15 cellular contexts compared by ENCODE assay signal in genomic region chr6:24927985-24928735, GRCh38. TPM values are rescaled to one million over a fixed set of nuclear protein-coding genes. Genes with fewer than 3 reads are reported as not detected.
DNase-seq lines count a peak whose midpoint lies in the region; ATAC-seq and TF ChIP-seq lines count a peak whose summit lies in the region.
"Had no signal": no experiment of that assay in that cellular context is flagged by ENCODE, and none has a peak within 500 bp of the region (broad histone marks: within the 10 kb centered on the region; RNA-seq: fewer than 3 reads in every experiment).

No MANE protein-coding gene starts in this region.

- H3K27ac Mint-ChIP-seq in activated T-cell treated with anti-CD3 and anti-CD28 coated beads, Interleukin-2, amount 50 U/mL, for 72 hours = peak overlapping the region; percentile 83

- peak; percentile 30 to 31 for ATAC-seq in activated T-cell treated with anti-CD3 and anti-CD28 coated beads, Interleukin-2, amount 50 U/mL, for 72 hours (replicated peaks in 1 of 2)
- peak; percentile 24 for ATAC-seq in stimulated activated naive CD8-positive, alpha-beta T cell treated with anti-CD3 and anti-CD28 coated beads, Interleukin-15, Interleukin-2, amounts not matched to agents 100 U/mL and 50 U/mL, for 24 hours
- ATAC-seq in HG03571 (IDR thresholded peaks at IDR 0.05; ENCODE audit: unreplicated experiment) = no peak
- ATAC-seq: HCT116, lower lobe of right lung, psoas muscle had no signal

- H3K4me1 ChIP-seq in effector memory CD4-positive, alpha-beta T cell (ENCODE audit: control insufficient read depth, insufficient read depth, low read length, poor library complexity, severe bottlenecking) = peaks cover 68% of the 10 kb centered on the region

- peak overlapping the region; percentile 88 for H3K4me2 ChIP-seq in SU-DHL-6 (ENCODE audit: low read depth, low read length, poor library complexity, severe bottlenecking)

- H3K27me3 ChIP-seq in SU-DHL-6 (ENCODE audit: low read length) = no peaks in the 10 kb centered on the region
- H3K27me3 ChIP-seq in effector memory CD4-positive, alpha-beta T cell (replicated peaks; ENCODE audit: control insufficient read depth, insufficient read depth, low read length, poor library complexity, severe bottlenecking) = no peaks in the 10 kb centered on the region

- H3K9me3 ChIP-seq in SU-DHL-6 (ENCODE audit: insufficient read depth, low read length) = no peaks in the 10 kb centered on the region
- no peaks in the 10 kb centered on the region for H3K9me3 ChIP-seq in effector memory CD4-positive, alpha-beta T cell (ENCODE audit: control insufficient read depth, low read length)
- H3K9me3 ChIP-seq: lower lobe of right lung, psoas muscle, thoracic aorta had no signal

- no peaks in the 10 kb centered on the region for H3K9me2 ChIP-seq in SU-DHL-6 (replicated peaks; ENCODE audit: insufficient read depth, low read length)

- DNase-seq in activated T-cell treated with anti-CD3 and anti-CD28 coated beads, Interleukin-2, amount 50 U/mL, for 72 hours = peak in 1 of 2 donors; percentile 30
- DNase-seq in activated T-cell treated with anti-CD3 and anti-CD28 coated beads, Interleukin-2, amount 50 U/mL, for 1 hour = no peak
- DNase-seq in effector memory CD4-positive, alpha-beta T cell = no peak
- no peak for DNase-seq in stimulated activated naive CD8-positive, alpha-beta T cell treated with anti-CD3 and anti-CD28 coated beads, Interleukin-15, Interleukin-2, amounts not matched to agents 100 U/mL and 50 U/mL, for 24 hours
- DNase-seq in NCI-H82 (lab: John Stamatoyannopoulos, UW) (no peak), NCI-H69 (lab: John Stamatoyannopoulos, UW) (no peak)
- DNase-seq: head of caudate nucleus, lower lobe of right lung, NCI-H187 treated with DMSO at 0.1 percent for 48 hours, OCI-M1, psoas muscle had no signal

- peaks cover 30% of the 10 kb centered on the region for H4K20me1 ChIP-seq in SU-DHL-6 (ENCODE audit: low read depth, low read length)

- peak overlapping the region; percentile 92 for H3K27ac ChIP-seq in SU-DHL-6 (ENCODE audit: low read depth, low read length)
- H3K27ac ChIP-seq in effector memory CD4-positive, alpha-beta T cell (ENCODE audit: insufficient read depth, low read length, poor library complexity, severe bottlenecking) = peak overlapping the region; percentile 80
- H3K27ac ChIP-seq: lower lobe of right lung, psoas muscle, thoracic aorta had no signal

- peak overlapping the region; percentile 19 for H3K9ac ChIP-seq in SU-DHL-6 (ENCODE audit: low read length)

- H3K9me3 Mint-ChIP-seq in activated T-cell treated with anti-CD3 and anti-CD28 coated beads, Interleukin-2, amount 50 U/mL, for 72 hours = peaks cover 6 to 11% of the 10 kb centered on the region in 2 donors

- no peak for TF ChIP-seq CTCF in SU-DHL-6 (IDR thresholded peaks at IDR 0.05; ENCODE audit: insufficient read depth, low read length, poor library complexity, severe bottlenecking)

- H3K36me3 ChIP-seq in SU-DHL-6 (ENCODE audit: low read length) = peaks cover 26% of the 10 kb centered on the region
- peaks cover 11% of the 10 kb centered on the region for H3K36me3 ChIP-seq in effector memory CD4-positive, alpha-beta T cell (ENCODE audit: control insufficient read depth, insufficient read depth, low read length)
- H3K36me3 ChIP-seq: lower lobe of right lung, thoracic aorta had no signal

- peaks cover 98% of the 10 kb centered on the region for H3K79me2 ChIP-seq in SU-DHL-6 (ENCODE audit: insufficient read depth, low read length)

- H3K4me1 Mint-ChIP-seq in activated T-cell treated with anti-CD3 and anti-CD28 coated beads, Interleukin-2, amount 50 U/mL, for 72 hours (ENCODE audit: low read depth) = peaks cover 99% of the 10 kb centered on the region

- peak overlapping the region; percentile 6 for H3K4me3 ChIP-seq in SU-DHL-6 (ENCODE audit: insufficient read depth, low read length, poor library complexity, severe bottlenecking)
- peak overlapping the region; percentile 69 for H3K4me3 ChIP-seq in effector memory CD4-positive, alpha-beta T cell (ENCODE audit: insufficient read depth, low read depth, low read length, poor library complexity, severe bottlenecking)
- H3K4me3 ChIP-seq: lower lobe of right lung, psoas muscle, thoracic aorta had no signal

- peaks cover 59% of the 10 kb centered on the region for H3F3A ChIP-seq in SU-DHL-6 (ENCODE audit: insufficient read depth)

- peak overlapping the region; percentile 74 to 86 for H3K4me3 Mint-ChIP-seq in activated T-cell treated with anti-CD3 and anti-CD28 coated beads, Interleukin-2, amount 50 U/mL, for 72 hours

- no peaks in the 10 kb centered on the region for H3K27me3 Mint-ChIP-seq in activated T-cell treated with anti-CD3 and anti-CD28 coated beads, Interleukin-2, amount 50 U/mL, for 72 hours (ENCODE audit: low read depth)

- H2AFZ ChIP-seq in SU-DHL-6 (ENCODE audit: low read depth, low read length, severe bottlenecking) = no peak overlapping the region

- peaks cover 11 to 13% of the 10 kb centered on the region in 2 donors for H3K36me3 Mint-ChIP-seq in activated T-cell treated with anti-CD3 and anti-CD28 coated beads, Interleukin-2, amount 50 U/mL, for 72 hours (ENCODE audit: insufficient read depth in 2 of 2)

RNA-seq across cellular contexts. Expression of gene RIPOR2, which starts 7.6 kb away (rescaled TPM):
- 10 to 100 TPM; 67.0 to 69.7 TPM for total RNA-seq in activated T-cell treated with anti-CD3 and anti-CD28 coated beads, Interleukin-2, amount 50 U/mL, for 72 hours
